1 cellular context compared by ENCODE assay signal in the genomic region with DNA sequence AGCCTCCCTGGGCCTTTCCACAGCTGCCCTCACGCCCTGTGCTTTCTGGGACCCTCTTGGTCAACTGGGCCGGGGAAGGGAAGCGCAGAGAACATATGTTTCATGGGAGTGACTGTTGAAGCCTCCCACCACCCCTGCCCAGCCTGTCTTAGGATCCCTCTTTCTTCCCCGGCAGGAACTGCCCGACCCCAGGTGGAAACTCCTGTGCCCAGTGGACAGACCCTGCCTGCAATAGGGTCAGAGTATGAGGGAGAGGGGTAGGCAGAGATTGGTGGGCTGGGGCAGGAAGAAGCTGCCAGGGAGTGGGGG.
TF ChIP-seq lines count a peak whose summit lies in the region.

No MANE protein-coding gene starts in this region.

TF ChIP-seq in HCT116, 20 proteins besides CTCF, POLR2A, EP300 and RAD21 (continued from another document):
- TF ChIP-seq, protein P1, sequence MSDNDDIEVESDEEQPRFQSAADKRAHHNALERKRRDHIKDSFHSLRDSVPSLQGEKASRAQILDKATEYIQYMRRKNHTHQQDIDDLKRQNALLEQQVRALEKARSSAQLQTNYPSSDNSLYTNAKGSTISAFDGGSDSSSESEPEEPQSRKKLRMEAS (IDR thresholded peaks at IDR 0.05) = no peak
- TF ChIP-seq EGR1 (IDR thresholded peaks at IDR 0.05; ENCODE audit: low read depth) (no peak), CEBPB (IDR thresholded peaks at IDR 0.05; ENCODE audit: low read depth) (no peak)
- TF ChIP-seq, protein P2, sequence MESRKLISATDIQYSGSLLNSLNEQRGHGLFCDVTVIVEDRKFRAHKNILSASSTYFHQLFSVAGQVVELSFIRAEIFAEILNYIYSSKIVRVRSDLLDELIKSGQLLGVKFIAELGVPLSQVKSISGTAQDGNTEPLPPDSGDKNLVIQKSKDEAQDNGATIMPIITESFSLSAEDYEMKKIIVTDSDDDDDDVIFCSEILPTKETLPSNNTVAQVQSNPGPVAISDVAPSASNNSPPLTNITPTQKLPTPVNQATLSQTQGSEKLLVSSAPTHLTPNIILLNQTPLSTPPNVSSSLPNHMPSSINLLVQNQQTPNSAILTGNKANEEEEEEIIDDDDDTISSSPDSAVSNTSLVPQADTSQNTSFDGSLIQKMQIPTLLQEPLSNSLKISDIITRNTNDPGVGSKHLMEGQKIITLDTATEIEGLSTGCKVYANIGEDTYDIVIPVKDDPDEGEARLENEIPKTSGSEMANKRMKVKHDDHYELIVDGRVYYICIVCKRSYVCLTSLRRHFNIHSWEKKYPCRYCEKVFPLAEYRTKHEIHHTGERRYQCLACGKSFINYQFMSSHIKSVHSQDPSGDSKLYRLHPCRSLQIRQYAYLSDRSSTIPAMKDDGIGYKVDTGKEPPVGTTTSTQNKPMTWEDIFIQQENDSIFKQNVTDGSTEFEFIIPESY (IDR thresholded peaks at IDR 0.05; ENCODE audit: extremely low read depth, insufficient replicate concordance, low read length) = no peak
